23 cellular contexts compared by ENCODE assay signal in genomic region chr9:89821081-89821480, GRCh38.
A peak's percentile ranks its signal among the peaks of the same experiment; 100 is the strongest.
DNase-seq lines count a peak whose midpoint lies in the region; ATAC-seq, FAIRE-seq and TF ChIP-seq lines count a peak whose summit lies in the region.
"Had no signal": no experiment of that assay in that cellular context is flagged by ENCODE, and none has a peak within 500 bp of the region (broad histone marks: within the 10 kb centered on the region; RNA-seq: fewer than 3 reads in every experiment).

No MANE protein-coding gene starts in this region.

- H3K4me3 ChIP-seq in HepG2 (replicated peaks in 1 of 3; ENCODE audit: insufficient read depth in 1 of 3, low read depth in 2 of 3, low read length in 3 of 3) = no peak overlapping the region
- H3K4me3 ChIP-seq in right lobe of liver = no peak overlapping the region
- no peak overlapping the region for H3K4me3 ChIP-seq in brain microvascular endothelial cell (ENCODE audit: low read depth, low read length)
- H3K4me3 ChIP-seq: GM23248, PC-9 had no signal

- TF ChIP-seq EP300 in HepG2 (IDR thresholded peaks at IDR 0.05; ENCODE audit: low read depth in 2 of 2, low read length in 2 of 2) (no peak), HepG2 (CRISPR knock-in tag; IDR thresholded peaks at IDR 0.05; ENCODE audit: borderline replicate concordance) (no peak)

- H3K27me3 ChIP-seq in HepG2 (ENCODE audit: control insufficient read depth in 1 of 2, insufficient read depth in 2 of 2, low read length in 2 of 2) (peaks cover 0 to 1% of the 10 kb centered on the region in 2 experiments; a peak in 1 of 5 replicates), right lobe of liver (no peaks in the 10 kb centered on the region), brain microvascular endothelial cell (replicated peaks) (no peaks in the 10 kb centered on the region)
- no peaks in the 10 kb centered on the region for H3K27me3 ChIP-seq in CD4-positive, alpha-beta T cell (ENCODE audit: control insufficient read depth, insufficient read depth, low read length)
- H3K27me3 ChIP-seq: BE2C had no signal

- H4K20me1 ChIP-seq in HepG2 (ENCODE audit: insufficient read depth, low read length) = no peaks in the 10 kb centered on the region

- H3K4me1 ChIP-seq in HepG2 (ENCODE audit: insufficient read depth, low read length) (no peaks in the 10 kb centered on the region), right lobe of liver (no peaks in the 10 kb centered on the region)

- DNase-seq in HepG2 (ENCODE audit: low spot score) (no peak), right lobe of liver (no peak), brain microvascular endothelial cell (peak; percentile 37), islet precursor cell (peak; percentile 85), urothelium cell line (ENCODE audit: low spot score) (peak; percentile 88), immature natural killer cell (no peak)
- DNase-seq in CD4-positive, alpha-beta T cell = no peak
- DNase-seq in activated naive CD4-positive, alpha-beta T cell treated with Interleukin-2 at 50 U/mL for 16 hours = no peak
- DNase-seq: activated CD4-positive, alpha-beta T cell treated with anti-CD3 and anti-CD28 coated beads for 48 hours; activated CD8-positive, alpha-beta memory T cell treated with anti-CD3 and anti-CD28 coated beads, Interleukin-2, amount 50 U/mL, for 4 hours; activated effector memory CD4-positive, alpha-beta T cell treated with Interleukin-2 at 50 U/mL for 16 hours; BE2C; COR-L47; DND-41; glutamatergic neuron; GM23248; NCI-H1417 treated with DMSO at 0.1 percent for 48 hours; NCI-H510A; PC-9; SIG-M5 had no signal

- TF ChIP-seq RAD21 in HepG2 (CRISPR knock-in tag; IDR thresholded peaks at IDR 0.05) = no peak

- 8% methylated on average over 7 of the region's 7 CpGs for whole genome bisulfite sequencing in HepG2 (ENCODE audit: low lambda C conversion rate)
- WGBS in right lobe of liver (ENCODE audit: insufficient coverage, low coverage, low lambda C conversion rate, missing lambda C conversion rate) = 92% methylated on average over 3 of the region's 7 CpGs

- H2AFZ ChIP-seq in HepG2 (ENCODE audit: low read length) = no peak overlapping the region
- H2AFZ ChIP-seq: GM23248, PC-9 had no signal

- in situ Hi-C loops in HepG2 (cut with HindIII; ENCODE audit: extremely low pct_ligation_motif_present, low pct_unique_long_range_greater_than_20kb) = no loop called here
- in situ Hi-C loops in brain microvascular endothelial cell (cut with HindIII; ENCODE audit: low pct_ligation_motif_present, low sequenced_read_pairs) = no loop called here

- CTCF ChIA-PET in HepG2 (lab: Yijun Ruan, JAX; ENCODE audit: low intra/inter-chr PET ratio, low total read pairs) = no interaction called here
- CTCF ChIA-PET in CD4-positive, alpha-beta T cell (lab: Charles Lee) = no interaction called here

- intact Hi-C loops in HepG2 (cut with micrococcal nuclease; ENCODE audit: unreplicated experiment) (no loop called here), right lobe of liver (cut with DNase I) (no loop called here)
- intact Hi-C loops in CD4-positive, alpha-beta T cell (cut with DNase I, micrococcal nuclease) = no loop called here

- TF ChIP-seq CTCF in HepG2 (CRISPR knock-in tag; IDR thresholded peaks at IDR 0.05) (no peak), right lobe of liver (IDR thresholded peaks at IDR 0.05) (no peak), brain microvascular endothelial cell (IDR thresholded peaks at IDR 0.05; ENCODE audit: low read depth, low read length, missing control alignments) (no peak)
- TF ChIP-seq CTCF in CD4-positive, alpha-beta T cell (IDR thresholded peaks at IDR 0.05) = no peak

- BruUV-seq in HepG2 (replicated peaks; lab: Mats Ljungman, UMichigan) = no TSS peak

- H3K9ac ChIP-seq in HepG2 (ENCODE audit: insufficient read depth, low read depth, low read length) = no peak overlapping the region
- H3K9ac ChIP-seq: GM23248 had no signal

- no peak overlapping the region for H3K4me2 ChIP-seq in HepG2 (ENCODE audit: low read depth, low read length)
- H3K4me2 ChIP-seq: PC-9 had no signal

- H3K4me1 Mint-ChIP-seq in CD4-positive, alpha-beta T cell (ENCODE audit: low read depth) = no peaks in the 10 kb centered on the region
- no peaks in the 10 kb centered on the region for H3K4me1 Mint-ChIP-seq in immature natural killer cell

- H3K27me3 Mint-ChIP-seq in CD4-positive, alpha-beta T cell = no peaks in the 10 kb centered on the region
- H3K27me3 Mint-ChIP-seq in immature natural killer cell (ENCODE audit: low read depth in 3 of 3) = peaks cover 0 to 13% (median 4%) of the 10 kb centered on the region in 3 donors
- H3K27me3 Mint-ChIP-seq: IgD-negative memory B cell had no signal

- H3K79me2 ChIP-seq in HepG2 (ENCODE audit: insufficient read depth, low read length) = no peaks in the 10 kb centered on the region

- H3K9me3 Mint-ChIP-seq in CD4-positive, alpha-beta T cell = no peaks in the 10 kb centered on the region
- H3K9me3 Mint-ChIP-seq in immature natural killer cell = no peaks in the 10 kb centered on the region
- H3K9me3 Mint-ChIP-seq: brain; dendritic cell treated with granulocyte-macrophage colony-stimulating factor and Interleukin-4, amounts not matched to agents 40 ng/mL and 50 ng/mL, for 4 days; IgD-negative memory B cell had no signal

- H3K9me3 ChIP-seq in HepG2 (ENCODE audit: low read length) (no peaks in the 10 kb centered on the region), right lobe of liver (no peaks in the 10 kb centered on the region)
- H3K9me3 ChIP-seq in CD4-positive, alpha-beta T cell (ENCODE audit: control insufficient read depth, low read length) = no peaks in the 10 kb centered on the region
- H3K9me3 ChIP-seq: BE2C had no signal

- H3K36me3 Mint-ChIP-seq in CD4-positive, alpha-beta T cell (ENCODE audit: low read depth) = no peaks in the 10 kb centered on the region
- H3K36me3 Mint-ChIP-seq in immature natural killer cell = no peaks in the 10 kb centered on the region
- H3K36me3 Mint-ChIP-seq: brain, IgD-negative memory B cell had no signal

- no peak overlapping the region for H3K27ac Mint-ChIP-seq in CD4-positive, alpha-beta T cell
- no peak overlapping the region for H3K27ac Mint-ChIP-seq in immature natural killer cell
- H3K27ac Mint-ChIP-seq: brain; dendritic cell treated with granulocyte-macrophage colony-stimulating factor and Interleukin-4, amounts not matched to agents 40 ng/mL and 50 ng/mL, for 4 days; IgD-negative memory B cell had no signal

- FAIRE-seq in HepG2 (lab: Jason Lieb, UNC) (no peak), urothelium cell line (lab: Jason Lieb, UNC) (peak; percentile 76)

- H3K27ac ChIP-seq in HepG2 (ENCODE audit: extremely low read length, insufficient read depth, low read length) = no peak overlapping the region
- no peak overlapping the region for H3K27ac ChIP-seq in right lobe of liver
- no peak overlapping the region for H3K27ac ChIP-seq in brain microvascular endothelial cell
- no peak overlapping the region for H3K27ac ChIP-seq in CD4-positive, alpha-beta T cell (ENCODE audit: low read depth, low read length)
- H3K27ac ChIP-seq: GM23248, PC-9 had no signal

- POLR2A ChIA-PET in HepG2 (lab: Yijun Ruan, JAX) = no interaction called here
- POLR2A ChIA-PET in CD4-positive, alpha-beta T cell (lab: Charles Lee) = no interaction called here

- H3K36me3 ChIP-seq in HepG2 (replicated peaks in 1 of 2; ENCODE audit: control insufficient read depth in 1 of 2, insufficient read depth in 2 of 2, low read length in 2 of 2) (no peaks in the 10 kb centered on the region), right lobe of liver (no peaks in the 10 kb centered on the region), brain microvascular endothelial cell (replicated peaks) (no peaks in the 10 kb centered on the region)
- H3K36me3 ChIP-seq: BE2C had no signal

- TF ChIP-seq POLR2A in HepG2 (IDR thresholded peaks at IDR 0.05; ENCODE audit: insufficient read depth in 1 of 2, low read depth in 2 of 2, low read length in 2 of 2) (no peak), right lobe of liver (IDR thresholded peaks at IDR 0.05) (no peak)

- H3K4me3 Mint-ChIP-seq in CD4-positive, alpha-beta T cell = no peak overlapping the region
- no peak overlapping the region for H3K4me3 Mint-ChIP-seq in immature natural killer cell
- H3K4me3 Mint-ChIP-seq: brain; dendritic cell treated with granulocyte-macrophage colony-stimulating factor and Interleukin-4, amounts not matched to agents 40 ng/mL and 50 ng/mL, for 4 days; IgD-negative memory B cell had no signal

- ATAC-seq in HepG2 (no peak), right lobe of liver (no peak)
- no peak for ATAC-seq in CD4-positive, alpha-beta T cell (ENCODE audit: poor library complexity)

TF ChIP-seq in HepG2, 621 proteins besides CTCF, POLR2A, EP300 and RAD21:
- no peak for TF ChIP-seq ZNF484 (CRISPR knock-in tag; IDR thresholded peaks at IDR 0.05; ENCODE audit: borderline replicate concordance, low read depth)
- TF ChIP-seq BHLHE40 (IDR thresholded peaks at IDR 0.05; ENCODE audit: low read length) = 0 out of 2 replicates have a peak, but pooled peaks have one; percentile 9
- TF ChIP-seq ZNF326 (CRISPR knock-in tag; IDR thresholded peaks at IDR 0.05; ENCODE audit: borderline replicate concordance) = no peak
TF ChIP-seq in HepG2: peak in this region for 1.

Comparison
In these comparisons a context has a peak if more than half of its experiments do, and no peak if none do; other contexts are left out.
1. DNase-seq: peak in brain microvascular endothelial cell (single experiment), islet precursor cell (single experiment) and urothelium cell line (single experiment); none in HepG2 (single experiment), right lobe of liver (0 of 3), CD4-positive, alpha-beta T cell (0 of 10), immature natural killer cell (0 of 3) and activated naive CD4-positive, alpha-beta T cell treated with Interleukin-2 at 50 U/mL for 16 hours (single experiment).